In genomic region chr1:157319567-157319966, GRCh38 we compare ENCODE assay signal across 17 cellular contexts.
DNase-seq lines count a peak whose midpoint lies in the region; ATAC-seq and TF ChIP-seq lines count a peak whose summit lies in the region.
"Had no signal": no experiment of that assay in that cellular context is flagged by ENCODE, and none has a peak within 500 bp of the region (broad histone marks: within the 10 kb centered on the region; RNA-seq: fewer than 3 reads in every experiment).

No MANE protein-coding gene starts in this region.

- peaks cover under 1% of the 10 kb centered on the region; the same call in 1 of the 3 replicates for H3K4me1 Mint-ChIP-seq in GM23338
- H3K4me1 Mint-ChIP-seq: B cell; CD4-positive, CD25-positive, alpha-beta regulatory T cell had no signal

- no peak overlapping the region for H3K27ac ChIP-seq in GM23338 (ENCODE audit: low read depth)
- H3K27ac ChIP-seq in mesendoderm (ENCODE audit: low read depth, low read length): no peak overlapping the region
- H3K27ac ChIP-seq: BLaER1, C4-2B had no signal

- H3K36me3 Mint-ChIP-seq in GM23338 (ENCODE audit: low read depth): peaks cover 28% of the 10 kb centered on the region
- H3K36me3 Mint-ChIP-seq: CD4-positive, CD25-positive, alpha-beta regulatory T cell; CD8-positive, alpha-beta T cell had no signal

- H4K20me1 ChIP-seq in GM23338 (replicated peaks; ENCODE audit: insufficient read depth): no peaks in the 10 kb centered on the region
- H4K20me1 ChIP-seq: BLaER1 had no signal

- no peaks in the 10 kb centered on the region for H3K27me3 ChIP-seq in GM23338 (ENCODE audit: insufficient read depth)
- no peaks in the 10 kb centered on the region for H3K27me3 ChIP-seq in mesendoderm (ENCODE audit: insufficient read depth, low read length, poor library complexity)
- H3K27me3 ChIP-seq: BLaER1 had no signal

- DNase-seq in CMK (ENCODE audit: low read depth) (peak; percentile 38), GM23338 (ENCODE audit: low spot score) (peak; percentile 21), OCI-M1 (lab: John Stamatoyannopoulos, UW) (peak; percentile 50), mesendoderm (peak; percentile 41), NCI-H2029 (lab: John Stamatoyannopoulos, UW) (no peak)
- no peak for DNase-seq in stimulated activated CD8-positive, alpha-beta memory T cell treated with anti-CD3 and anti-CD28 coated beads, Interleukin-4, amount 100 ng/mL, for 48 hours
- DNase-seq: CD4-positive, CD25-positive, alpha-beta regulatory T cell; CD8-positive, alpha-beta T cell; DMS79; EL; GDM1; GOT3 had no signal

- H4K5ac ChIP-seq in mesendoderm (ENCODE audit: low read length): no peak overlapping the region

- H3K27me3 Mint-ChIP-seq in GM23338 (ENCODE audit: insufficient read depth, low read depth, poor library complexity): no peaks in the 10 kb centered on the region

- H3K4me2 ChIP-seq in GM23338 (no peak overlapping the region), mesendoderm (ENCODE audit: low read length) (no peak overlapping the region)
- H3K4me2 ChIP-seq: BLaER1 had no signal

- no peaks in the 10 kb centered on the region for H3F3A ChIP-seq in GM23338 (replicated peaks; ENCODE audit: low read depth)

- H2BK5ac ChIP-seq in mesendoderm (ENCODE audit: low read length): no peak overlapping the region

- TF ChIP-seq CTCF in GM23338 (conservative IDR thresholded peaks at IDR 0.05; ENCODE audit: low read depth in 2 of 2): no peak

- no peak overlapping the region for H3K9ac ChIP-seq in mesendoderm (ENCODE audit: low read length)
- H3K9ac ChIP-seq: BLaER1 had no signal

- no peak overlapping the region for H4K8ac ChIP-seq in mesendoderm (ENCODE audit: low read depth, low read length)

- H3K56ac ChIP-seq in mesendoderm (ENCODE audit: low read length): no peak overlapping the region

- WGBS in mesendoderm (ENCODE audit: extremely low coverage, insufficient coverage, low lambda C conversion rate): no CpG with 5 or more reads among the region's 5 CpGs

- no peak overlapping the region for H2BK15ac ChIP-seq in mesendoderm (replicated peaks; ENCODE audit: low read depth)

- H3K9me3 Mint-ChIP-seq in GM23338: peaks cover 57% of the 10 kb centered on the region

- no peak overlapping the region for H3K4me3 Mint-ChIP-seq in GM23338
- H3K4me3 Mint-ChIP-seq: B cell; CD4-positive, CD25-positive, alpha-beta regulatory T cell; CD8-positive, alpha-beta T cell had no signal

- H3K4me1 ChIP-seq in GM23338 (ENCODE audit: insufficient read depth): no peaks in the 10 kb centered on the region
- no peaks in the 10 kb centered on the region for H3K4me1 ChIP-seq in mesendoderm (ENCODE audit: control insufficient read depth, low read depth, low read length)
- H3K4me1 ChIP-seq: BLaER1 had no signal

- no peak overlapping the region for H3K4ac ChIP-seq in mesendoderm (ENCODE audit: low read depth, low read length)

- H3K4me3 ChIP-seq in GM23338 (no peak overlapping the region), mesendoderm (ENCODE audit: low read length) (no peak overlapping the region)
- H3K4me3 ChIP-seq: BLaER1, GM12878, HAP-1 had no signal

- no peak for ATAC-seq in GM23338
- ATAC-seq: CD8-positive, alpha-beta T cell; GM12878 had no signal

- no peak overlapping the region for H2BK120ac ChIP-seq in mesendoderm (ENCODE audit: low read depth, low read length)

- H3K36me3 ChIP-seq in GM23338 (ENCODE audit: insufficient read depth) (peaks cover 5% of the 10 kb centered on the region; the same call in 1 of the 2 replicates), mesendoderm (ENCODE audit: control insufficient read depth, insufficient read depth, low read length) (no peaks in the 10 kb centered on the region)
- H3K36me3 ChIP-seq: BLaER1, HAP-1 had no signal

- H3K23ac ChIP-seq in mesendoderm (ENCODE audit: low read length): no peak overlapping the region

- no peak overlapping the region for H3K27ac Mint-ChIP-seq in GM23338
- H3K27ac Mint-ChIP-seq: B cell; CD4-positive, CD25-positive, alpha-beta regulatory T cell; CD8-positive, alpha-beta T cell had no signal

- no peak overlapping the region for H2AFZ ChIP-seq in GM23338

- no peak overlapping the region for H3K18ac ChIP-seq in mesendoderm (ENCODE audit: low read length)

- H2AK5ac ChIP-seq in mesendoderm (ENCODE audit: low read length): no peak overlapping the region

- peaks cover 4% of the 10 kb centered on the region; the same call in 1 of the 2 replicates for H3K9me2 ChIP-seq in GM23338 (ENCODE audit: insufficient read depth)

- H3K79me2 ChIP-seq in GM23338 (replicated peaks; ENCODE audit: insufficient read depth) (no peaks in the 10 kb centered on the region), mesendoderm (ENCODE audit: control insufficient read depth, insufficient read depth, low read length) (no peaks in the 10 kb centered on the region)

- no peaks in the 10 kb centered on the region for H3K79me1 ChIP-seq in mesendoderm (ENCODE audit: low read length)

TF ChIP-seq in GM23338, 12 proteins besides CTCF, POLR2A, EP300 and RAD21:
- TF ChIP-seq JUNB (IDR thresholded peaks at IDR 0.05; ENCODE audit: unreplicated experiment) (no peak), POLR2AphosphoS5 (IDR thresholded peaks at IDR 0.05; ENCODE audit: low read depth) (no peak), ZNF114 (CRISPR knock-in tag; IDR thresholded peaks at IDR 0.05) (no peak)

Comparison
In these comparisons a context has a peak if more than half of its experiments do, and no peak if none do; other contexts are left out.
1. DNase-seq: peak in CMK (single experiment), GM23338 (single experiment), OCI-M1 (single experiment) and mesendoderm (single experiment); none in stimulated activated CD8-positive, alpha-beta memory T cell treated with anti-CD3 and anti-CD28 coated beads, Interleukin-4, amount 100 ng/mL, for 48 hours (single experiment) and NCI-H2029 (single experiment).